In the genomic region with DNA sequence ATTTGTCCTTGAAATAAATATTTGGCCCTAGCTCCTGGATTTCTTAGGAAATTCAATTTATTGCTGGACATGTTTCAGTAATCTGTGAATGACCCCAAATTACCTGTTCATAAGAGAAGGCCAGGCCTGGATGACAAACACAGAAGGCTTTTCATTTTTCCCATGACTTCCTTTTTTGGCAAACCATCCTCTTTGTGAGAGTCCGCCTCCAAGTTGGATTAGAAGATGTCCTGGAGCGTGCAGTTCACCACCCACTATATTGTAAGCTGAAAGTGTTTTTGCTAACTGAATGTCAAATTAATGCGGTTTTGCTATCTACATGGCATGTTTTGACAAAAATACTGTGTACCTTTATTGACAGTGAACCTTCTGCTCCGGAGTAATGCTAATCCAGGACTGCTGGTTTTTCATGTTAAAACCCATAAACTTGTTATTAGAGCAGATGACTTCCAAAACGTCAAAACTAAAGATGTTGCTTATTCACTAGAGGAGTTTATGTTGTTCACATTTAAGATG, we compare ENCODE assay signal across 26 cellular contexts.
DNase-seq lines count a peak whose midpoint lies in the region; ATAC-seq and TF ChIP-seq lines count a peak whose summit lies in the region.
"Had no signal": no experiment of that assay in that cellular context is flagged by ENCODE, and none has a peak within 500 bp of the region (broad histone marks: within the 10 kb centered on the region; RNA-seq: fewer than 3 reads in every experiment).

No MANE protein-coding gene starts in this region.

- 48 to 53% methylated on average over 5 of the region's 5 CpGs for WGBS in gastroesophageal sphincter (ENCODE audit: low coverage in 1 of 2), 2 donors

- TF ChIP-seq EP300 in gastroesophageal sphincter (IDR thresholded peaks at IDR 0.05): no peak

- DNase-seq in G401 (ENCODE audit: low spot score) (peak; percentile 31), NCI-H446 treated with DMSO at 0.1 percent for 48 hours (lab: John Stamatoyannopoulos, UW) (peak; percentile 80), gastrocnemius medialis (peak in 1 of 2 donors; percentile 21), DMS53 treated with DMSO at 0.1 percent for 48 hours (lab: John Stamatoyannopoulos, UW; ENCODE audit: unreplicated experiment) (no peak)
- no peak for DNase-seq in stimulated activated naive CD4-positive, alpha-beta T cell treated with Interleukin-2 at 50 U/mL for 16 hours (lab: John Stamatoyannopoulos, UW)
- DNase-seq: activated CD4-positive, alpha-beta memory T cell treated with anti-CD3 and anti-CD28 coated beads, Interleukin-2, amount 10 ng/mL, durations not matched to agents 7 days and 5 days; activated CD4-positive, alpha-beta T cell treated with anti-CD3 and anti-CD28 coated beads for 1 hour; activated CD8-positive, alpha-beta memory T cell treated with anti-CD3 and anti-CD28 coated beads, Interleukin-2, amount 50 U/mL, for 48 hours; activated naive CD4-positive, alpha-beta T cell treated with anti-CD3 and anti-CD28 coated beads, Interleukin-2, amount 50 U/mL, for 16 hours; COR-L47; DMS79; endodermal cell; Kasumi-1; left colon; naive B cell; NCI-H146; NCI-H524 treated with DMSO at 0.1 percent for 48 hours; Peyer's patch had no signal

- H3K27ac ChIP-seq in gastroesophageal sphincter: no peak overlapping the region
- peak overlapping the region; percentile 35 to 54 (median 42) for H3K27ac ChIP-seq in gastrocnemius medialis
- H3K27ac ChIP-seq: cardiac muscle cell, hepatocyte, Peyer's patch, SJSA1 had no signal

- H3K4me3 ChIP-seq in gastroesophageal sphincter (no peak overlapping the region), gastrocnemius medialis (no peak overlapping the region)
- H3K4me3 ChIP-seq: BLaER1 treated with 17β-estradiol and CSF1 and Interleukin-3, amounts not matched to agents 10 nM and 100 nM; cardiac muscle cell; hepatocyte; Peyer's patch; SJSA1 had no signal

- TF ChIP-seq POLR2A in gastroesophageal sphincter (IDR thresholded peaks at IDR 0.05) (no peak), gastrocnemius medialis (IDR thresholded peaks at IDR 0.05) (no peak)

- H3K36me3 ChIP-seq in gastroesophageal sphincter: no peaks in the 10 kb centered on the region
- H3K36me3 ChIP-seq in gastrocnemius medialis: no peaks in the 10 kb centered on the region
- H3K36me3 ChIP-seq: BLaER1 treated with 17β-estradiol and CSF1 and Interleukin-3, amounts not matched to agents 10 nM and 100 nM; cardiac muscle cell; Peyer's patch; SJSA1 had no signal

- H3K9me3 ChIP-seq in gastroesophageal sphincter (no peaks in the 10 kb centered on the region), gastrocnemius medialis (no peaks in the 10 kb centered on the region)
- H3K9me3 ChIP-seq: Peyer's patch, SJSA1 had no signal

- intact Hi-C loops in gastrocnemius medialis (cut with DNase I; ENCODE audit: low total_unique reads): loop anchor here (10.0 kb wide), 1 partner anchor 172 kb away; no protein-coding TSS in a partner anchor

- H3K27me3 ChIP-seq in gastroesophageal sphincter: no peaks in the 10 kb centered on the region
- no peaks in the 10 kb centered on the region for H3K27me3 ChIP-seq in gastrocnemius medialis
- H3K27me3 ChIP-seq: BLaER1 treated with 17β-estradiol and CSF1 and Interleukin-3, amounts not matched to agents 10 nM and 100 nM; cardiac muscle cell; hepatocyte; Peyer's patch; SJSA1 had no signal

- TF ChIP-seq CTCF in gastroesophageal sphincter (IDR thresholded peaks at IDR 0.05): no peak
- TF ChIP-seq CTCF in gastrocnemius medialis (IDR thresholded peaks at IDR 0.05 in 4 of 5, conservative IDR thresholded peaks at IDR 0.05 in 1 of 5): no peak

- peak; percentile 80 for ATAC-seq in gastroesophageal sphincter
- peak; percentile 54 to 64 for ATAC-seq in gastrocnemius medialis
- ATAC-seq in GM19452 (IDR thresholded peaks at IDR 0.05; ENCODE audit: unreplicated experiment): no peak
- no peak for ATAC-seq in HG03457 (IDR thresholded peaks at IDR 0.05; ENCODE audit: unreplicated experiment)
- ATAC-seq: esophagus mucosa, left colon had no signal

- in situ Hi-C loops in G401 (cut with HindIII; ENCODE audit: low sequenced_read_pairs) (no loop called here), gastrocnemius medialis (cut with MboI; ENCODE audit: low sequenced_read_pairs in 4 of 4) (loop anchor here in 2 of 4 donors (25.0 kb wide), 1 partner anchor 239 kb away; no protein-coding TSS in a partner anchor)

- H3K4me1 ChIP-seq in gastroesophageal sphincter: no peaks in the 10 kb centered on the region
- no peaks in the 10 kb centered on the region for H3K4me1 ChIP-seq in gastrocnemius medialis
- H3K4me1 ChIP-seq: Peyer's patch had no signal

Comparison
In these comparisons a context has a peak if more than half of its experiments do, and no peak if none do; other contexts are left out.
1. DNase-seq: peak in G401 (single experiment) and NCI-H446 treated with DMSO at 0.1 percent for 48 hours (single experiment); none in stimulated activated naive CD4-positive, alpha-beta T cell treated with Interleukin-2 at 50 U/mL for 16 hours (single experiment) and DMS53 treated with DMSO at 0.1 percent for 48 hours (single experiment).
2. ATAC-seq: peak in gastroesophageal sphincter (single experiment) and gastrocnemius medialis (2 of 2); none in GM19452 (single experiment) and HG03457 (single experiment).
3. H3K27ac ChIP-seq: peak in gastrocnemius medialis (4 of 4); none in gastroesophageal sphincter (0 of 4).